In the genomic region with DNA sequence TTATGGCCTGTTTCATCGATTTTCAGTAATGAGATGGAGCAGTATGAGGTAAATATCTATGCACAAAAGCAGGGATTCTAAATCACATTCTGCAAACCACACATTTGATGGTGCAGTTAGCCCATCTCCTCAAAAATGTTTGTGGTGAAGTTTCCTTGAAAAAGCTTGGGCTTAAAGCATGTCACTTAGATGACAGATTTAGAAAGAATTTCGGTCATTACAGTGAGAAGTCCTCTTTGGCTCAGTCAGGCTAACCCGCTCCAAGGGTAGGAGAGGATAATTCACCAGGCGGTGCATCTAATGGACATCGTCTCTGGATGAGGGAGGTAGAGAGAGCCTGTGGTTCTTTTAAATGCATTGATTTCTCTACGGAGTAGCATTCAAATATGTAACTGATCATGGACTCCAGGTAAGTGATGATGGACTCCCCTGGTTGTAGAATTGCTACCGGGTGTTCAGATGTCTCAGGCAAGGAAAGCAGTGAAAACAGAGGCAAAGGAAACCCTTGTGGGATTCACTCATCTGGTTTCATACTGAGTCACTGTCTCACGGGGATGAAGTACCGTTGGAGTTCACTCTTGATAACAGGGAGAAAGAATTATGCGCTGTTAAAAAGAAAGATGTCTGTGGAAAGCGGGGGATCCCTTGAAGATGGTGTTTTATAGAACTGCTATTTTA, we compare ENCODE assay signal across 14 cellular contexts.
A peak's percentile ranks its signal among the peaks of the same experiment; 100 is the strongest.
DNase-seq lines count a peak whose midpoint lies in the region; ATAC-seq and TF ChIP-seq lines count a peak whose summit lies in the region.
"Had no signal": no experiment of that assay in that cellular context is flagged by ENCODE, and none has a peak within 500 bp of the region (broad histone marks: within the 10 kb centered on the region; RNA-seq: fewer than 3 reads in every experiment).

No MANE protein-coding gene starts in this region.

- no peaks in the 10 kb centered on the region for H3K27me3 ChIP-seq in CD4-positive, alpha-beta memory T cell (ENCODE audit: insufficient read depth, low read length)
- H3K27me3 ChIP-seq: SJCRH30 had no signal

- no peaks in the 10 kb centered on the region for H3K36me3 ChIP-seq in CD4-positive, alpha-beta memory T cell (ENCODE audit: insufficient read depth, low read length)
- H3K36me3 ChIP-seq: SJCRH30 had no signal

- POLR2A ChIA-PET in CD4-positive, alpha-beta memory T cell (lab: Charles Lee; ENCODE audit: partially characterized antibody) = no interaction called here

- TF ChIP-seq POLR2A in GM18505 (IDR thresholded peaks at IDR 0.05; ENCODE audit: borderline replicate concordance, extremely low read depth, insufficient read depth, insufficient read length) = no peak

- no peaks in the 10 kb centered on the region for H3K36me3 Mint-ChIP-seq in central memory CD8-positive, alpha-beta T cell (ENCODE audit: insufficient read depth)
- H3K36me3 Mint-ChIP-seq in CD4-positive, alpha-beta memory T cell = peaks cover 11 to 27% of the 10 kb centered on the region in 2 donors

- H3K9me3 ChIP-seq in CD4-positive, alpha-beta memory T cell (ENCODE audit: control insufficient read depth in 1 of 2, low read length in 2 of 2) = no peaks in the 10 kb centered on the region
- H3K9me3 ChIP-seq: SJCRH30 had no signal

- peak; percentile 60 for ATAC-seq in GM18909 (IDR thresholded peaks at IDR 0.05; ENCODE audit: poor library complexity, unreplicated experiment)
- no peak for ATAC-seq in central memory CD8-positive, alpha-beta T cell (replicated peaks; ENCODE audit: extremely low read depth, poor library complexity, severe bottlenecking)
- no peak for ATAC-seq in GM18505 (IDR thresholded peaks at IDR 0.05; ENCODE audit: unreplicated experiment)

- in situ Hi-C loops in ACHN (cut with HindIII; ENCODE audit: low pct_ligation_motif_present, low pct_unique_long_range_greater_than_20kb, low sequenced_read_pairs) = no loop called here

- H3K4me3 ChIP-seq in CD4-positive, alpha-beta memory T cell (ENCODE audit: low read length in 2 of 2) = no peak overlapping the region
- H3K4me3 ChIP-seq: SJCRH30 had no signal

- peak overlapping the region; percentile 27 for H3K4me3 Mint-ChIP-seq in central memory CD8-positive, alpha-beta T cell
- H3K4me3 Mint-ChIP-seq in CD4-positive, alpha-beta memory T cell = no peak overlapping the region

- DNase-seq in ACHN = peak; percentile 24
- DNase-seq in HK-2 (ENCODE audit: unreplicated experiment) = peak; percentile 20
- no peak for DNase-seq in central memory CD8-positive, alpha-beta T cell (ENCODE audit: low spot score in 2 of 2)
- DNase-seq in stimulated activated CD8-positive, alpha-beta memory T cell treated with anti-CD3 and anti-CD28 coated beads, Interleukin-4, amount 100 ng/mL, for 48 hours = no peak
- no peak for DNase-seq in CD4-positive, alpha-beta memory T cell
- DNase-seq in COR-L47 (lab: John Stamatoyannopoulos, UW) = no peak
- DNase-seq: activated naive CD4-positive, alpha-beta T cell treated with anti-CD3 and anti-CD28 coated beads, Interleukin-2, amount 50 U/mL, for 16 hours; head of caudate nucleus; NK-92 treated with Interleukin-12 subunit alpha and Interleukin-12 subunit beta, amount 100 ng/mL, for 24 hours had no signal

- H3K27ac ChIP-seq in CD4-positive, alpha-beta memory T cell (ENCODE audit: low read depth, low read length) = no peak overlapping the region
- H3K27ac ChIP-seq: HL-60, SJCRH30 had no signal

- no peaks in the 10 kb centered on the region for H3K4me1 ChIP-seq in CD4-positive, alpha-beta memory T cell (ENCODE audit: insufficient read depth, low read length)
- H3K4me1 ChIP-seq: SJCRH30 had no signal

- H3K27ac Mint-ChIP-seq in central memory CD8-positive, alpha-beta T cell (ENCODE audit: low read depth) = no peak overlapping the region
- H3K27ac Mint-ChIP-seq in CD4-positive, alpha-beta memory T cell = peak overlapping the region in 1 of 7 donors; percentile 25
- H3K27ac Mint-ChIP-seq: progenitor cell of endocrine pancreas had no signal

- peaks cover 13% of the 10 kb centered on the region for H3K4me1 Mint-ChIP-seq in central memory CD8-positive, alpha-beta T cell
- peaks cover 0 to 3% (median under 1%) of the 10 kb centered on the region in 4 donors for H3K4me1 Mint-ChIP-seq in CD4-positive, alpha-beta memory T cell

- no peaks in the 10 kb centered on the region for H3K27me3 Mint-ChIP-seq in central memory CD8-positive, alpha-beta T cell
- H3K27me3 Mint-ChIP-seq in CD4-positive, alpha-beta memory T cell = no peaks in the 10 kb centered on the region
- H3K27me3 Mint-ChIP-seq: progenitor cell of endocrine pancreas had no signal

- CTCF ChIA-PET in CD4-positive, alpha-beta memory T cell (lab: Charles Lee; ENCODE audit: partially characterized antibody) = no interaction called here

- intact Hi-C loops in CD4-positive, alpha-beta memory T cell (cut with micrococcal nuclease) = no loop called here

- H3K9me3 Mint-ChIP-seq in central memory CD8-positive, alpha-beta T cell = peaks cover 5% of the 10 kb centered on the region
- H3K9me3 Mint-ChIP-seq in CD4-positive, alpha-beta memory T cell = peaks cover 0 to 15% (median 10%) of the 10 kb centered on the region in 8 donors

Comparison
In these comparisons a context has a peak if more than half of its experiments do, and no peak if none do; other contexts are left out.
1. DNase-seq: peak in ACHN (single experiment) and HK-2 (single experiment); none in central memory CD8-positive, alpha-beta T cell (0 of 2), stimulated activated CD8-positive, alpha-beta memory T cell treated with anti-CD3 and anti-CD28 coated beads, Interleukin-4, amount 100 ng/mL, for 48 hours (single experiment), CD4-positive, alpha-beta memory T cell (0 of 5) and COR-L47 (single experiment).